Comparison of ENCODE assay signal across 1 cellular context in the genomic region with DNA sequence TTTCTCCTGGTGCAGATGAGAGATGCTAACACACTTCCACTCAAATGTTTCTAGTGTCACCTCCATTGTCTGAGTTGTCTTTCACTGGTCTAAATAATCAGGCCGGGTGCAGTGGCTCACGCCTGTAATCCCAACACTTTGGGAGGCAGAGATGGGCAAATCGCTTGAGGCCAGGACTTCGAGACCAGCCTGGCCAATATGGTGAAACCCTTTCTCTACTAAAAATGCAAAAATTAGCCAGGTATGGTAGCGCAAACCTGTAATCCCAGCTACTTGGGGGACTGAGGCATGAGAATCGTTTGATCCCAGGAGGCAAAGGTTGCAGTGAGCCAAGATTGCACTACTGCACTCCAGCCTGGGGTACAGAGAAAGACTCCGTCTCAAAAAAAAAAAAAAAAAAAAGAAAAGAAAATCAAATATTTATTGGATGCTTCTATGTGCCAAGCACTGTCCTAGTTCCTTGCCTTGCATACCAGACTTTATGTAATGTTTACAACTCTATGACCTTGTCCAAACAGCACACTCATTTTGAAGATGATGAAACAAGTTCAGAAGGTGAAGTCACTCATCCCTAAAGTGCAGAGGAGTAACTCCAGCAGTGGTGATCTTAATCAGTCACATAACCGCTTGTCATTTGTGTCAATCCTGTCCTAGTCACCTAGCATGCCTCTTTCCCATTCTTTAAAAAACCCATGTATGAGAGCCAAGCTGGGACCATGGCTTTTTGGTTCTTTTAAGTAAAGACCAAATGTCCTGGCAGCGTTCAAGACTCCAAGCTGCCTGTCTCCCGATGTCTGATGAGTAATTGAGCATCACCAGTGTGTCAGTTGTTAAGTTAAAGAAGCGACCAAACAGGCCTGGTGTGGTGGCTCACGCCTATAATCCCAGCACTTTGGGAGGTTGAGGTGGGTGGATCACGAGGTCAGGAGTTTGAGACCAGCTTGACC.
TF ChIP-seq lines count a peak whose summit lies in the region.
"Not testable (repeated sequence)": the region's sequence is repeated elsewhere in the genome, so short reads cannot be mapped to it uniquely, and the experiment has no call there.

No MANE protein-coding gene starts in this region.

TF ChIP-seq in K562, 482 proteins besides CTCF, POLR2A, EP300 and RAD21 (continued from another document):
- TF ChIP-seq HDAC3 (IDR thresholded peaks at IDR 0.05; ENCODE audit: borderline replicate concordance, partially characterized antibody) (peak; percentile 70), NBN (IDR thresholded peaks at IDR 0.05; ENCODE audit: low read depth) (0 out of 2 replicates have a peak, but pooled peaks have one; percentile 51), HDAC2 (IDR thresholded peaks at IDR 0.05) (peak; percentile 57; the same call in 1 of the 2 replicates), ATF1 (tag; IDR thresholded peaks at IDR 0.05) (peak; percentile 76), CXXC5 (CRISPR knock-in tag; IDR thresholded peaks at IDR 0.05) (peak; percentile 50), ESRRA (IDR thresholded peaks at IDR 0.05; ENCODE audit: borderline replicate concordance, low read depth) (peak; percentile 98), MAFK (IDR thresholded peaks at IDR 0.05; ENCODE audit: low read length) (peak; percentile 24; the same call in 1 of the 2 replicates), ZNF583 (CRISPR knock-in tag; IDR thresholded peaks at IDR 0.05) (0 out of 2 replicates have a peak, but pooled peaks have one; percentile 58), LEF1 (IDR thresholded peaks at IDR 0.05) (peak; percentile 61; the same call in 1 of the 2 replicates), ELF4 (CRISPR knock-in tag; IDR thresholded peaks at IDR 0.05) (0 out of 2 replicates have a peak, but pooled peaks have one; percentile 50)
- TF ChIP-seq ATF1 (CRISPR knock-in tag; IDR thresholded peaks at IDR 0.05) = not testable (repeated sequence)
